1 cellular context compared by ENCODE assay signal in genomic region chr4:86891785-86892638, GRCh38.
TF ChIP-seq lines count a peak whose summit lies in the region.

Gene C4orf36 (minus strand): TSS chr4:86892422. CDS start chr4:86891520, 902 bp downstream.

TF ChIP-seq in WTC11, 78 proteins besides CTCF, POLR2A, EP300 and RAD21 (continued from another document and continues in another):
- TF ChIP-seq ZNF512 (CRISPR knock-in tag; IDR thresholded peaks at IDR 0.05; ENCODE audit: borderline replicate concordance): no peak
- TF ChIP-seq ZBTB43 (CRISPR knock-in tag; IDR thresholded peaks at IDR 0.05): no peak; the same call in 1 of the 2 replicates
- no peak for TF ChIP-seq ZMAT4 (CRISPR knock-in tag; IDR thresholded peaks at IDR 0.05)
- TF ChIP-seq STAT6 (CRISPR knock-in tag; conservative IDR thresholded peaks at IDR 0.05; ENCODE audit: low read depth): no peak
- TF ChIP-seq FOXP4 (CRISPR knock-in tag; IDR thresholded peaks at IDR 0.05): peak; percentile 88
- TF ChIP-seq RORB (CRISPR knock-in tag; IDR thresholded peaks at IDR 0.05): no peak
- no peak for TF ChIP-seq ZNF281 (CRISPR knock-in tag; IDR thresholded peaks at IDR 0.05)
- no peak for TF ChIP-seq AR (CRISPR knock-in tag; IDR thresholded peaks at IDR 0.05)
- no peak for TF ChIP-seq PRRX2 (CRISPR knock-in tag; IDR thresholded peaks at IDR 0.05)
- peak; percentile 55 for TF ChIP-seq CREM (CRISPR knock-in tag; IDR thresholded peaks at IDR 0.05)
- no peak for TF ChIP-seq MXD4 (CRISPR knock-in tag; IDR thresholded peaks at IDR 0.05; ENCODE audit: borderline replicate concordance)
- peak; percentile 11; the same call in 1 of the 2 replicates for TF ChIP-seq ZNF317 (CRISPR knock-in tag; IDR thresholded peaks at IDR 0.05; ENCODE audit: borderline replicate concordance, low read depth)
- TF ChIP-seq EMX1 (CRISPR knock-in tag; IDR thresholded peaks at IDR 0.05): 0 out of 2 replicates have a peak, but pooled peaks have one; percentile 50
- peak; percentile 84; the same call in 1 of the 2 replicates for TF ChIP-seq RELA (CRISPR knock-in tag; IDR thresholded peaks at IDR 0.05; ENCODE audit: borderline replicate concordance)
- peak; percentile 94 for TF ChIP-seq MAX (CRISPR knock-in tag; IDR thresholded peaks at IDR 0.05)
- peak; percentile 94 for TF ChIP-seq ESRRA (CRISPR knock-in tag; IDR thresholded peaks at IDR 0.05; ENCODE audit: borderline replicate concordance)
- no peak for TF ChIP-seq PREB (CRISPR knock-in tag; IDR thresholded peaks at IDR 0.05; ENCODE audit: borderline replicate concordance)
- no peak for TF ChIP-seq ATF3 (CRISPR knock-in tag; conservative IDR thresholded peaks at IDR 0.05)
- peak; percentile 53; the same call in 1 of the 2 replicates for TF ChIP-seq SMAD3 (CRISPR knock-in tag; IDR thresholded peaks at IDR 0.05; ENCODE audit: borderline replicate concordance)
- TF ChIP-seq NFATC4 (CRISPR knock-in tag; IDR thresholded peaks at IDR 0.05): no peak
- no peak for TF ChIP-seq ZBTB21 (CRISPR knock-in tag; IDR thresholded peaks at IDR 0.05; ENCODE audit: borderline replicate concordance)
- TF ChIP-seq FOXK1 (CRISPR knock-in tag; IDR thresholded peaks at IDR 0.05): peak; percentile 79
- no peak for TF ChIP-seq GABPB1 (CRISPR knock-in tag; IDR thresholded peaks at IDR 0.05)
- TF ChIP-seq GTF2I (CRISPR knock-in tag; conservative IDR thresholded peaks at IDR 0.05): no peak; the same call in 1 of the 2 replicates
- TF ChIP-seq ZNF396 (CRISPR knock-in tag; IDR thresholded peaks at IDR 0.05; ENCODE audit: borderline replicate concordance): no peak
- TF ChIP-seq FOXJ3 (CRISPR knock-in tag; IDR thresholded peaks at IDR 0.05; ENCODE audit: borderline replicate concordance): no peak
- TF ChIP-seq CDX4 (CRISPR knock-in tag; IDR thresholded peaks at IDR 0.05; ENCODE audit: borderline replicate concordance): no peak
- no peak for TF ChIP-seq OVOL2 (CRISPR knock-in tag; IDR thresholded peaks at IDR 0.05; ENCODE audit: borderline replicate concordance)
- TF ChIP-seq TEAD4 (CRISPR knock-in tag; IDR thresholded peaks at IDR 0.05): 0 out of 2 replicates have a peak, but pooled peaks have one; percentile 46
- no peak for TF ChIP-seq ZNF121 (CRISPR knock-in tag; IDR thresholded peaks at IDR 0.05)
- no peak; the same call in 1 of the 2 replicates for TF ChIP-seq NR2C2 (CRISPR knock-in tag; IDR thresholded peaks at IDR 0.05)
- no peak for TF ChIP-seq ZNF416 (CRISPR knock-in tag; IDR thresholded peaks at IDR 0.05)
- TF ChIP-seq NFE2L1 (CRISPR knock-in tag; IDR thresholded peaks at IDR 0.05): no peak; the same call in 1 of the 2 replicates
- TF ChIP-seq ZSCAN18 (CRISPR knock-in tag; IDR thresholded peaks at IDR 0.05): no peak
- TF ChIP-seq SMAD4 (CRISPR knock-in tag; IDR thresholded peaks at IDR 0.05): peak; percentile 45; the same call in 1 of the 2 replicates
